In genomic region chrX:103766813-103767555, GRCh38 we compare ENCODE assay signal across 9 cellular contexts. TPM values are rescaled to one million over a fixed set of nuclear protein-coding genes. Genes with fewer than 3 reads are reported as not detected.
DNase-seq lines count a peak whose midpoint lies in the region; FAIRE-seq lines count a peak whose summit lies in the region.
"Not testable (repeated sequence)": the region's sequence is repeated elsewhere in the genome, so short reads cannot be mapped to it uniquely, and the experiment has no call there.
"Had no signal": no experiment of that assay in that cellular context is flagged by ENCODE, and none has a peak within 500 bp of the region (broad histone marks: within the 10 kb centered on the region; RNA-seq: fewer than 3 reads in every experiment).

No MANE protein-coding gene starts in this region.

- not testable (repeated sequence) for H4K8ac ChIP-seq in neuronal stem cell (ENCODE audit: low read depth, low read length)

- H2BK120ac ChIP-seq in neuronal stem cell (ENCODE audit: low read depth, low read length): not testable (repeated sequence)

- not testable (repeated sequence) for H3K9me3 ChIP-seq in ES-I3 (ENCODE audit: control insufficient read depth, insufficient read depth, low read length); HUES48 (ENCODE audit: control insufficient read depth, insufficient read depth, low read length); NT2/D1 (ENCODE audit: insufficient read depth, low read length); iPS DF 6.9 (ENCODE audit: control insufficient read depth, insufficient read depth, low read length); neuronal stem cell (replicated peaks in 1 of 2; ENCODE audit: control insufficient read depth in 2 of 2, insufficient read depth in 1 of 2, low read depth in 1 of 2, low read length in 2 of 2)

- not testable (repeated sequence) for H3K4ac ChIP-seq in neuronal stem cell (ENCODE audit: low read length)

- not testable (repeated sequence) for H2BK5ac ChIP-seq in neuronal stem cell (ENCODE audit: low read length)

- not testable (repeated sequence) for H3K14ac ChIP-seq in neuronal stem cell (ENCODE audit: low read length)

- not testable (repeated sequence) for H2AFZ ChIP-seq in neuronal stem cell (ENCODE audit: low read length)

- H3K4me3 ChIP-seq in HUES48 (ENCODE audit: low read depth, low read length) (peak overlapping the region; percentile 53; the same call in 1 of the 2 replicates), NT2/D1 (ENCODE audit: insufficient read length, low read depth) (peak overlapping the region; percentile 54), iPS DF 6.9 (ENCODE audit: low read length) (peak overlapping the region; percentile 33; the same call in 1 of the 2 replicates)
- not testable (repeated sequence) for H3K4me3 ChIP-seq in neuronal stem cell (ENCODE audit: low read length in 2 of 2)

- FAIRE-seq in colon (lab: Jason Lieb, UNC): peak; percentile 55

- H3K4me2 ChIP-seq in neuronal stem cell (ENCODE audit: insufficient read depth, low read length, poor library complexity, severe bottlenecking): not testable (repeated sequence)

- H3K9ac ChIP-seq in ES-I3 (ENCODE audit: low read depth, low read length): peak overlapping the region; percentile 74
- peak overlapping the region; percentile 51; the same call in 1 of the 2 replicates for H3K9ac ChIP-seq in HUES48 (ENCODE audit: low read depth, low read length)
- peak overlapping the region; percentile 66 for H3K9ac ChIP-seq in NT2/D1 (ENCODE audit: insufficient read length, low read depth)
- not testable (repeated sequence) for H3K9ac ChIP-seq in neuronal stem cell (ENCODE audit: low read depth, low read length, poor library complexity)

- H3K18ac ChIP-seq in neuronal stem cell (ENCODE audit: low read length): peak overlapping the region; percentile 57

- H3K36me3 ChIP-seq in ES-I3 (ENCODE audit: insufficient read depth, low read length); iPS DF 6.9 (ENCODE audit: control insufficient read depth, insufficient read depth, low read length); neuronal stem cell (replicated peaks in 1 of 2; ENCODE audit: control insufficient read depth in 2 of 2, insufficient read depth in 2 of 2, low read length in 2 of 2): not testable (repeated sequence)
- H3K36me3 ChIP-seq in HUES48 (ENCODE audit: control insufficient read depth, insufficient read depth, low read length) (peaks cover 18% of the 10 kb centered on the region), NT2/D1 (ENCODE audit: insufficient read depth, insufficient read length, low read length) (peaks cover 20% of the 10 kb centered on the region)

- H4K91ac ChIP-seq in neuronal stem cell (ENCODE audit: low read depth, low read length, poor library complexity): not testable (repeated sequence)

- H3K4me1 ChIP-seq in ES-I3 (ENCODE audit: insufficient read depth, low read length) (peaks cover 15% of the 10 kb centered on the region), HUES48 (ENCODE audit: control insufficient read depth, insufficient read depth, low read length) (peaks cover 40% of the 10 kb centered on the region)
- not testable (repeated sequence) for H3K4me1 ChIP-seq in NT2/D1 (ENCODE audit: insufficient read depth, insufficient read length); iPS DF 6.9 (ENCODE audit: control insufficient read depth, insufficient read depth, low read length); neuronal stem cell (ENCODE audit: control insufficient read depth in 2 of 2, insufficient read depth in 1 of 2, low read depth in 1 of 2, low read length in 2 of 2)

- peak overlapping the region; percentile 81 for H3K27ac ChIP-seq in HUES48 (ENCODE audit: low read depth, low read length)
- H3K27ac ChIP-seq in iPS DF 6.9 (ENCODE audit: low read length); neuronal stem cell (replicated peaks; ENCODE audit: low read length): not testable (repeated sequence)

- not testable (repeated sequence) for H2AK5ac ChIP-seq in neuronal stem cell (ENCODE audit: low read depth, low read length)

- DNase-seq in NT2/D1 (ENCODE audit: low read depth, low spot score): peak; percentile 50
- not testable (repeated sequence) for DNase-seq in iPS DF 6.9 (ENCODE audit: low read depth, low spot score); neuronal stem cell (ENCODE audit: low spot score)
- peak; percentile 89 for DNase-seq in islet precursor cell

- H2BK12ac ChIP-seq in neuronal stem cell (ENCODE audit: low read length): not testable (repeated sequence)

- H3K23ac ChIP-seq in neuronal stem cell (ENCODE audit: low read depth, low read length, poor library complexity): not testable (repeated sequence)

- H3K79me1 ChIP-seq in neuronal stem cell (ENCODE audit: low read depth, low read length): not testable (repeated sequence)

- not testable (repeated sequence) for H3K27me3 ChIP-seq in HUES48 (ENCODE audit: control insufficient read depth, insufficient read depth, low read length); NT2/D1 (ENCODE audit: insufficient read depth, insufficient read length); iPS DF 6.9 (ENCODE audit: control insufficient read depth, insufficient read depth, low read length); neuronal stem cell (ENCODE audit: control insufficient read depth in 3 of 3, insufficient read depth in 3 of 3, low read depth in 1 of 3, low read length in 3 of 3)

- H2BK15ac ChIP-seq in neuronal stem cell (ENCODE audit: low read length): not testable (repeated sequence)

- WGBS in iPS DF 6.9 (ENCODE audit: insufficient coverage, insufficient read length): no CpG with 5 or more reads among the region's 9 CpGs
- no CpG with 5 or more reads among the region's 9 CpGs for WGBS in neuronal stem cell (ENCODE audit: extremely low coverage in 2 of 2, insufficient read length in 2 of 2, insufficient replicate concordance in 1 of 2), 2 donors

RNA-seq across cellular contexts. Expression of gene PLP1, which starts 9.7 kb away (rescaled TPM):
- polyA plus RNA-seq in neuronal stem cell (2013, experiment 1 of 2): 125 TPM
- 126 TPM for polyA plus RNA-seq in neuronal stem cell (2013, experiment 2 of 2)
- polyA plus RNA-seq: CD4-positive, CD25-positive, alpha-beta regulatory T cell; IgD-negative memory B cell had no signal

RNA-seq across cellular contexts. Expression of gene TMEM31, which starts 56.3 kb away (rescaled TPM):
- polyA plus RNA-seq in neuronal stem cell (2013, experiment 1 of 2): 4.5 TPM
- polyA plus RNA-seq in neuronal stem cell (2013, experiment 2 of 2): 4.0 TPM
- polyA plus RNA-seq: IgD-negative memory B cell had no signal
